Comparison of ENCODE assay signal across 22 cellular contexts in the genomic region with DNA sequence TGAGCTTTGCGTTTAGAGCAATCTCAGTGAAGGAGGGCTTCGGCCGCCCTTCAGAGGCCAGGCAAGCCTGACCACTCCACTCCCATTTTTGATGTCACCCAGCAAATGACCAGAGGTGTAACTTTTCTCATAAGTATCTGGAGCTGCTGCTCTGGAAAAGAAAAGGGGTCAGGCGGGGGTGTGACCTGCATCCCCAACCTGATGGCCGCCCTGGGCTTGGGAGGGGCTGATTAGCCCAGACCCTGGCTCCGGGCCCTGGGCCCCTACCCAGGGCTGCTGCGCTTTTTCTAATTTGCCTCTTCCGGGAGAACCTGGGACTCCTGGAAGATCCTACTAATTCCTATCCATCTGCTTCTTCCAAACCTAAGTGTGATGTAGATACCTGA. TPM values are rescaled to one million over a fixed set of nuclear protein-coding genes. Genes with fewer than 3 reads are reported as not detected.
"Had no signal": no experiment of that assay in that cellular context is flagged by ENCODE, and none has a peak within 500 bp of the region (broad histone marks: within the 10 kb centered on the region; RNA-seq: fewer than 3 reads in every experiment).

No MANE protein-coding gene starts in this region.

- H3K27ac Mint-ChIP-seq: activated CD8-positive, alpha-beta memory T cell treated with anti-CD3 and anti-CD28 coated beads, Interleukin-2, amount 10 ng/mL, durations not matched to agents 7 days and 5 days; activated T-cell treated with anti-CD3 and anti-CD28 coated beads, Interleukin-2, amount 50 U/mL, for 24 hours; T-cell had no signal

- H3K27ac ChIP-seq: KMS-11 had no signal

- H3K4me3 Mint-ChIP-seq: activated CD8-positive, alpha-beta memory T cell treated with anti-CD3 and anti-CD28 coated beads, Interleukin-2, amount 10 ng/mL, durations not matched to agents 7 days and 5 days; activated T-cell treated with anti-CD3 and anti-CD28 coated beads, Interleukin-2, amount 50 U/mL, for 24 hours; activated T-helper 1 cell treated with anti-CD3 and anti-CD28 coated beads, Interleukin-12 subunit alpha, Interleukin-12 subunit beta, Interleukin-2, Interleukin-4 antibody, amounts not matched to agents 30 ng/mL and 10 ng/mL and 1 ng/mL, durations not matched to agents 14 hours and 24 hours and 36 hours; T-cell had no signal

- ATAC-seq: activated CD8-positive, alpha-beta memory T cell treated with anti-CD3 and anti-CD28 coated beads, Interleukin-2, amount 10 ng/mL, durations not matched to agents 7 days and 5 days; activated naive CD4-positive, alpha-beta T cell treated with anti-CD3 and anti-CD28 coated beads, Interleukin-2, amount 50 U/mL, for 72 hours; T-cell had no signal

- H3K4me2 ChIP-seq: KMS-11 had no signal

- H3K36me3 Mint-ChIP-seq: T-cell had no signal

- H3K9me3 Mint-ChIP-seq: activated naive CD4-positive, alpha-beta T cell treated with anti-CD3 and anti-CD28 coated beads, Interleukin-2, amount 50 U/mL, for 72 hours; activated T-cell treated with anti-CD3 and anti-CD28 coated beads, Interleukin-2, amount 50 U/mL, for 24 hours; activated T-helper 1 cell treated with anti-CD3 and anti-CD28 coated beads, Interleukin-12 subunit alpha, Interleukin-12 subunit beta, Interleukin-2, Interleukin-4 antibody, amounts not matched to agents 30 ng/mL and 10 ng/mL and 1 ng/mL, durations not matched to agents 14 hours and 24 hours and 36 hours; T-cell had no signal

- H3K9ac ChIP-seq: KMS-11 had no signal

- DNase-seq: activated CD4-positive, alpha-beta T cell treated with anti-CD3 and anti-CD28 coated beads for 48 hours; activated CD4-positive, alpha-beta T cell treated with anti-CD3 and anti-CD28 coated beads, Interleukin-2, amount 50 U/mL, for 48 hours; activated CD4-positive, CD25-positive, alpha-beta regulatory T cell treated with anti-CD3 and anti-CD28 coated beads, Interleukin-2, amount 50 U/mL, for 72 hours; activated CD8-positive, alpha-beta memory T cell treated with anti-CD3 and anti-CD28 coated beads, Interleukin-2, amount 10 ng/mL, durations not matched to agents 7 days and 5 days; activated effector memory CD4-positive, alpha-beta T cell treated with anti-CD3 and anti-CD28 coated beads, Interleukin-2, amount 50 U/mL, for 16 hours; activated naive CD4-positive, alpha-beta T cell treated with Interleukin-2 at 50 U/mL for 16 hours; activated T-cell treated with anti-CD3 and anti-CD28 coated beads, Interleukin-2, amount 50 U/mL, for 24 hours; NCI-H1092 treated with DMSO at 0.1 percent for 48 hours; NCI-H1417 treated with DMSO at 0.1 percent for 48 hours; NCI-H1694; NCI-H2029; NCI-H345; NCI-H510A; NCI-H526 treated with DMSO at 0.1 percent for 48 hours; NCI-H82; SIG-M5; T-cell had no signal

RNA-seq across cellular contexts. Expression of gene EBF3, which starts 9.6 kb away (rescaled TPM):
- total RNA-seq: activated CD8-positive, alpha-beta memory T cell treated with anti-CD3 and anti-CD28 coated beads, Interleukin-2, amount 10 ng/mL, durations not matched to agents 7 days and 5 days; activated naive CD4-positive, alpha-beta T cell treated with anti-CD3 and anti-CD28 coated beads, Interleukin-2, amount 50 U/mL, for 72 hours; activated T-helper 1 cell treated with anti-CD3 and anti-CD28 coated beads, Interleukin-12 subunit alpha, Interleukin-12 subunit beta, Interleukin-2, Interleukin-4 antibody, amounts not matched to agents 30 ng/mL and 10 ng/mL and 1 ng/mL, durations not matched to agents 14 hours and 24 hours and 36 hours; MCF 10A; OCI-LY7; T-cell had no signal
